18 cellular contexts compared by ENCODE assay signal in genomic region chr13:62706035-62706434, GRCh38.
"Had no signal": no experiment of that assay in that cellular context is flagged by ENCODE, and none has a peak within 500 bp of the region (broad histone marks: within the 10 kb centered on the region; RNA-seq: fewer than 3 reads in every experiment).

No MANE protein-coding gene starts in this region.

- H3K36me3 ChIP-seq: adrenal gland, lower lobe of right lung, tibial nerve had no signal

- H3K27me3 ChIP-seq: adrenal gland, tibial nerve had no signal

- H3K27ac Mint-ChIP-seq: nephron had no signal

- H3K4me1 ChIP-seq: adrenal gland, lower lobe of right lung, tibial nerve had no signal

- H3K4me3 Mint-ChIP-seq: nephron had no signal

- H3K4me1 Mint-ChIP-seq: nephron had no signal

- H3K9me3 ChIP-seq: lower lobe of right lung had no signal

- DNase-seq: activated CD4-positive, alpha-beta T cell treated with anti-CD3 and anti-CD28 coated beads, Interleukin-2, amount 50 U/mL, for 48 hours; activated CD4-positive, CD25-positive, alpha-beta regulatory T cell treated with anti-CD3 and anti-CD28 coated beads, Interleukin-2, amount 50 U/mL, for 72 hours; activated effector memory CD4-positive, alpha-beta T cell treated with Interleukin-2 at 50 U/mL for 16 hours; activated naive CD4-positive, alpha-beta T cell treated with anti-CD3 and anti-CD28 coated beads, Interleukin-2, amount 50 U/mL, for 16 hours; adrenal gland; caudate nucleus; hypothalamus; left cardiac atrium; lower lobe of right lung; nucleus accumbens; posterior cingulate gyrus; stimulated activated CD4-positive, alpha-beta T cell treated with anti-CD3 and anti-CD28 coated beads, Interleukin-15, amount 100 ng/mL, for 24 hours; stimulated activated CD4-positive, alpha-beta T cell treated with anti-CD3 and anti-CD28 coated beads, Interleukin-4, amount 100 ng/mL, for 24 hours; stimulated activated naive CD4-positive, alpha-beta T cell treated with Interleukin-2 at 50 U/mL for 16 hours; substantia nigra had no signal

- H3K27ac ChIP-seq: adrenal gland, lower lobe of right lung, tibial nerve had no signal

- ATAC-seq: esophagus mucosa, left cardiac atrium, lower lobe of right lung had no signal

- H3K4me3 ChIP-seq: adrenal gland, lower lobe of right lung, tibial nerve had no signal
